Comparison of ENCODE assay signal across 8 cellular contexts in the genomic region with DNA sequence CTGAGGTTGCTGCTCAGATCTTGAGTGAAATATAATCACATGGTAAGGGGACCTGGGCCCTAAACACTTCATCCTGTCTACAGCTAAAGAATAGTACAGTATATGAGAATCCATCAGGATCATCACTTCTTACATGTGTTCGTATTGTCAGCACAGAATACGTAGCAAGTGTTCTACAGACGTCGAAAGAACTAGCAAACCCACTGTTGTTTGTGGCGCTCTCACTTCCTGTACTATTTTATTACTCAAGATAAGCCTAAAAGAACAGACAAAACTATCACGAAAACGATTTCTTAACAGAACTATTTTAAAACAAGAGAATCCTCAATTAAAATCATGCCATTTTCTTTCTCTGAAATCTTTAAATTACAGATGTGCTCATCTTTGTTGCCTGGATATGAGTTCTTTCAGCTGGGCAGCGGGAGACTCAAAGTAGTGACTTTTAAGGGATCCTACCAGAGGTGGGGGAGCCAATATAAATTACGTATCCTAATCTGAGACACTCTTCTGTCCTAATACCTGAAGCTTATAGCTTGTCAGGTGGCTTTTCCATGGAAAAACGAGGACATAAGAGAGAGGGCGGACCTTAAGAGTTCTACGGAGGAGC. TPM values are rescaled to one million over a fixed set of nuclear protein-coding genes. Genes with fewer than 3 reads are reported as not detected.
DNase-seq lines count a peak whose midpoint lies in the region; ATAC-seq, FAIRE-seq and TF ChIP-seq lines count a peak whose summit lies in the region.

No MANE protein-coding gene starts in this region.

- H3K9me3 Mint-ChIP-seq in brain = no peaks in the 10 kb centered on the region

- H3K4me3 Mint-ChIP-seq in brain = peak overlapping the region; percentile 98 to 100 (median 99)

- no peaks in the 10 kb centered on the region for H3K27me3 ChIP-seq in NT2/D1 (ENCODE audit: insufficient read depth, insufficient read length)
- H3K27me3 ChIP-seq in HepG2 (ENCODE audit: control insufficient read depth in 1 of 2, insufficient read depth in 2 of 2, low read length in 2 of 2) = no peaks in the 10 kb centered on the region; a peak in 2 of 5 replicates
- no peaks in the 10 kb centered on the region for H3K27me3 ChIP-seq in testis

- peaks cover 48% of the 10 kb centered on the region for H3K4me1 Mint-ChIP-seq in brain

- under 1% methylated on average over 12 of the region's 12 CpGs for WGBS in A549 (ENCODE audit: missing lambda C conversion rate)
- WGBS in HepG2 (ENCODE audit: low lambda C conversion rate) = under 1% methylated on average over 12 of the region's 12 CpGs
- WGBS in testis, 2 donors = 0% methylated on average over 12 of the region's 12 CpGs

- POLR2A ChIA-PET in A549 (lab: Yijun Ruan, JAX) (interaction anchor here (1.5 kb wide), 3 partner anchors 9 to 224 kb away, joined by 3 to 12 read pairs (median 4); a partner anchor contains a TSS), HepG2 (lab: Yijun Ruan, JAX) (interaction anchor here (0.6 to 2.1 kb wide), 10 partner anchors 9 to 1140 kb away, joined by 3 to 24 read pairs (median 6); a partner anchor contains a TSS)

- H3K9me3 ChIP-seq in A549 (no peaks in the 10 kb centered on the region), NT2/D1 (ENCODE audit: insufficient read depth, low read length) (no peaks in the 10 kb centered on the region), HepG2 (ENCODE audit: low read length) (no peaks in the 10 kb centered on the region), testis (no peaks in the 10 kb centered on the region)

- DNase-seq in A549 (ENCODE audit: low read depth in 1 of 2, low spot score in 1 of 2) = peak in 1 of 2 experiments; percentile 21
- DNase-seq in GF-D8 (lab: John Stamatoyannopoulos, UW) = peak; percentile 29
- DNase-seq in NT2/D1 (ENCODE audit: low read depth, low spot score) = no peak
- DNase-seq in HepG2 (ENCODE audit: low spot score) = no peak
- DNase-seq in testis = no peak
- DNase-seq in effector CD8-positive, alpha-beta T cell (lab: John Stamatoyannopoulos, UW) = no peak

- intact Hi-C loops in HepG2 (cut with micrococcal nuclease; ENCODE audit: unreplicated experiment) (loop anchor here (2.0 kb wide), 1 partner anchor 57 kb away; a partner anchor contains a TSS), testis (cut with DNase I; ENCODE audit: low total_unique reads) (loop anchor here (2.0 to 5.0 kb wide), 2 partner anchors 89 to 116 kb away; a partner anchor contains a TSS)

- ATAC-seq in A549 (no peak), HepG2 (peak; percentile 4; the same call in 1 of the 3 replicates), GM21528 (IDR thresholded peaks at IDR 0.05; ENCODE audit: low FRiP score, unreplicated experiment) (no peak)

- H3K4me1 ChIP-seq in A549 (peaks cover 28% of the 10 kb centered on the region), NT2/D1 (ENCODE audit: insufficient read depth, insufficient read length) (no peaks in the 10 kb centered on the region), HepG2 (ENCODE audit: insufficient read depth, low read length) (peaks cover 32% of the 10 kb centered on the region), testis (peaks cover 22% of the 10 kb centered on the region)

- no peak for TF ChIP-seq EP300 in A549 (IDR thresholded peaks at IDR 0.05)
- no peak for TF ChIP-seq EP300 in HepG2 (IDR thresholded peaks at IDR 0.05; ENCODE audit: low read depth in 2 of 2, low read length in 2 of 2)
- no peak for TF ChIP-seq EP300 in HepG2 (CRISPR knock-in tag; IDR thresholded peaks at IDR 0.05; ENCODE audit: borderline replicate concordance)

- H3K36me3 Mint-ChIP-seq in brain = peaks cover 17% of the 10 kb centered on the region

- H3K4me3 ChIP-seq in A549 = peak overlapping the region; percentile 87
- H3K4me3 ChIP-seq in NT2/D1 (ENCODE audit: insufficient read length, low read depth) = peak overlapping the region; percentile 96
- peak overlapping the region; percentile 88 to 94 (median 92) for H3K4me3 ChIP-seq in HepG2 (replicated peaks in 1 of 3; ENCODE audit: insufficient read depth in 1 of 3, low read depth in 2 of 3, low read length in 3 of 3)
- peak overlapping the region; percentile 81 to 87 for H3K4me3 ChIP-seq in testis

- H3K9ac ChIP-seq in NT2/D1 (ENCODE audit: insufficient read length, low read depth) (peak overlapping the region; percentile 99), HepG2 (ENCODE audit: insufficient read depth, low read depth, low read length) (peak overlapping the region; percentile 96)

- H3K4me2 ChIP-seq in A549 (peak overlapping the region; percentile 84), HepG2 (ENCODE audit: low read depth, low read length) (peak overlapping the region; percentile 89)

- TF ChIP-seq POLR2A in A549 (IDR thresholded peaks at IDR 0.05; ENCODE audit: low read length) (no peak), HepG2 (IDR thresholded peaks at IDR 0.05; ENCODE audit: insufficient read depth in 1 of 2, low read depth in 2 of 2, low read length in 2 of 2) (no peak), testis (IDR thresholded peaks at IDR 0.05) (no peak)

- TSS peak; percentile 59 for BruUV-seq in HepG2 (replicated peaks; lab: Mats Ljungman, UMichigan)

- peaks cover 22% of the 10 kb centered on the region for H3K27me3 Mint-ChIP-seq in brain

- peak overlapping the region; percentile 98 to 100 (median 99) for H3K27ac Mint-ChIP-seq in brain

- TF ChIP-seq RAD21 in A549 (conservative IDR thresholded peaks at IDR 0.05 in 1 of 2, IDR thresholded peaks at IDR 0.05 in 1 of 2) (no peak), HepG2 (CRISPR knock-in tag; IDR thresholded peaks at IDR 0.05) (no peak)

- CTCF ChIA-PET in A549 (lab: Yijun Ruan, JAX) (interaction anchor here (1.0 to 1.6 kb wide), 2 partner anchors 116 to 227 kb away, joined by 4 read pairs; no protein-coding TSS in a partner anchor), HepG2 (lab: Yijun Ruan, JAX; ENCODE audit: low intra/inter-chr PET ratio, low total read pairs) (no interaction called here)

- TF ChIP-seq CTCF in A549 (IDR thresholded peaks at IDR 0.05) = no peak
- TF ChIP-seq CTCF in brain (conservative IDR thresholded peaks at IDR 0.05) = no peak
- TF ChIP-seq CTCF in HepG2 (CRISPR knock-in tag; IDR thresholded peaks at IDR 0.05) = no peak
- no peak for TF ChIP-seq CTCF in testis (IDR thresholded peaks at IDR 0.05)

- H3K27ac ChIP-seq in A549 (peak overlapping the region; percentile 97 to 99), HepG2 (ENCODE audit: extremely low read length, insufficient read depth, low read length) (peak overlapping the region; percentile 95), testis (peak overlapping the region; percentile 95 to 97)

- H2AFZ ChIP-seq in HepG2 (ENCODE audit: low read length) = no peak overlapping the region

- H3K36me3 ChIP-seq in NT2/D1 (ENCODE audit: insufficient read depth, insufficient read length, low read length) (peaks cover 44% of the 10 kb centered on the region), HepG2 (replicated peaks in 1 of 2; ENCODE audit: control insufficient read depth in 1 of 2, insufficient read depth in 2 of 2, low read length in 2 of 2) (peaks cover 0 to 13% of the 10 kb centered on the region in 2 experiments; a peak in 3 of 5 replicates), testis (ENCODE audit: low read depth, missing control alignments) (no peaks in the 10 kb centered on the region)

- FAIRE-seq in A549 (lab: Jason Lieb, UNC) (no peak), HepG2 (lab: Jason Lieb, UNC) (no peak)

- H3K79me2 ChIP-seq in HepG2 (ENCODE audit: insufficient read depth, low read length) = peaks cover 63% of the 10 kb centered on the region

- H4K20me1 ChIP-seq in HepG2 (ENCODE audit: insufficient read depth, low read length) = peaks cover 13% of the 10 kb centered on the region

- in situ Hi-C loops in HepG2 (cut with HindIII; ENCODE audit: extremely low pct_ligation_motif_present, low pct_unique_long_range_greater_than_20kb) = loop anchor here (5.0 kb wide), 2 partner anchors 89 to 226 kb away; a partner anchor contains a TSS

RNA-seq across cellular contexts. Expression of a gene that starts 0.7 kb away (rescaled TPM):
- polyA plus RNA-seq in A549 (2011; rRNA removed) = 10.5 and 12.0 TPM in 2 replicates
- 6.5 and 7.0 TPM in 2 replicates for polyA plus RNA-seq in A549 (2012; cell fraction: cytosol; rRNA removed)
- polyA plus RNA-seq in A549 (2012; cell fraction: nucleus; rRNA removed) = 5.9 and 8.8 TPM in 2 replicates
- polyA plus RNA-seq in A549 (2017; fragmentation: RNase III; extraction: RNeasy Plus Mini Kit Qiagen cat#74134 plus additional on column Dnase treatment) = 10.2 to 10.8 TPM (median 10.3 TPM) in 3 replicates
- polyA minus RNA-seq in A549 (2011; rRNA and poly(A)+ RNA removed) = 8.4 and 10.0 TPM in 2 replicates
- polyA plus RNA-seq in brain (ENCODE audit: insufficient read depth, low read depth, low replicate concordance) = 25.8 TPM
- 8.7 and 19.9 TPM in 2 replicates for total RNA-seq in HepG2 (2016; rRNA removed; fragmentation: Illumina TruSeq; extraction: Trizol)
- total RNA-seq in HepG2 (2016; cell fraction: cytosol; rRNA removed; fragmentation: Illumina TruSeq; extraction: Trizol; ENCODE audit: low read depth) = 21.7 and 23.1 TPM in 2 replicates
- total RNA-seq in HepG2 (2016; cell fraction: insoluble cytoplasmic fraction; rRNA removed; fragmentation: Illumina TruSeq; extraction: Trizol) = 7.3 and 16.3 TPM in 2 replicates
- total RNA-seq in HepG2 (2016; cell fraction: membrane; rRNA removed; fragmentation: Illumina TruSeq; extraction: Trizol) = 9.9 and 11.4 TPM in 2 replicates
- total RNA-seq in HepG2 (2016; cell fraction: nucleus; rRNA removed; fragmentation: Illumina TruSeq; extraction: Trizol) = 21.1 and 31.3 TPM in 2 replicates
- polyA plus RNA-seq in HepG2 (2011; rRNA removed) = 8.0 and 8.6 TPM in 2 replicates
- polyA plus RNA-seq in HepG2 (2011; cell fraction: cytosol; rRNA removed) = 6.1 and 7.4 TPM in 2 replicates
- polyA plus RNA-seq in HepG2 (2011; cell fraction: nucleus; rRNA removed) = 11.6 and 12.4 TPM in 2 replicates
- polyA plus RNA-seq in HepG2 (2012) = 10.5 and 12.2 TPM in 2 replicates
- polyA plus RNA-seq in HepG2 (2016; cell fraction: cytosol; fragmentation: Illumina TruSeq; extraction: Trizol; ENCODE audit: low read depth) = 3.4 and 3.8 TPM in 2 replicates
- 7.3 and 11.1 TPM in 2 replicates for polyA plus RNA-seq in HepG2 (2016; cell fraction: insoluble cytoplasmic fraction; fragmentation: Illumina TruSeq; extraction: Trizol; ENCODE audit: low read depth)
- polyA plus RNA-seq in HepG2 (2016; cell fraction: membrane; fragmentation: Illumina TruSeq; extraction: Trizol; ENCODE audit: low read depth) = 4.9 and 6.2 TPM in 2 replicates
- 31.8 and 32.7 TPM in 2 replicates for polyA plus RNA-seq in HepG2 (2016; cell fraction: nucleus; fragmentation: Illumina TruSeq; extraction: Trizol; ENCODE audit: insufficient read depth, low read depth)
- polyA minus RNA-seq in HepG2 (2011; rRNA and poly(A)+ RNA removed; ENCODE audit: low replicate concordance) = 8.0 and 31.3 TPM in 2 replicates
- 6.1 and 9.7 TPM in 2 replicates for polyA minus RNA-seq in HepG2 (2011; cell fraction: cytosol; rRNA and poly(A)+ RNA removed)
- 28.5 and 30.1 TPM in 2 replicates for polyA minus RNA-seq in HepG2 (2011; cell fraction: nucleus; rRNA and poly(A)+ RNA removed)
- total RNA-seq in testis = 10 to 100 TPM; 59.1 to 97.2 TPM
- polyA plus RNA-seq in testis (ENCODE audit: insufficient read depth, low read depth, low replicate concordance) = 125 TPM

RNA-seq across cellular contexts. Expression of a gene that starts 1.4 kb away (rescaled TPM):
- polyA plus RNA-seq in A549 (2011; rRNA removed) (99.7 and 136 TPM in 2 replicates), A549 (2017; fragmentation: RNase III; extraction: RNeasy Plus Mini Kit Qiagen cat#74134 plus additional on column Dnase treatment) (103 to 109 TPM (median 104 TPM) in 3 replicates), brain (ENCODE audit: insufficient read depth, low read depth, low replicate concordance) (26.4 TPM), HepG2 (2011; rRNA removed) (47.9 and 67.0 TPM in 2 replicates), testis (ENCODE audit: insufficient read depth, low read depth, low replicate concordance) (120 TPM)
- polyA plus RNA-seq in A549 (2012; cell fraction: cytosol; rRNA removed) = 29.1 and 30.9 TPM in 2 replicates
- polyA plus RNA-seq in A549 (2012; cell fraction: nucleus; rRNA removed) = 12.3 and 19.4 TPM in 2 replicates
- 57.6 and 78.2 TPM in 2 replicates for polyA minus RNA-seq in A549 (2011; rRNA and poly(A)+ RNA removed)
- total RNA-seq in HepG2 (2016; rRNA removed; fragmentation: Illumina TruSeq; extraction: Trizol) (117 and 210 TPM in 2 replicates), testis (100 to 1,000 TPM; 144 to 148 TPM)
- total RNA-seq in HepG2 (2016; cell fraction: cytosol; rRNA removed; fragmentation: Illumina TruSeq; extraction: Trizol; ENCODE audit: low read depth) = 34.5 and 43.7 TPM in 2 replicates
- 110 and 227 TPM in 2 replicates for total RNA-seq in HepG2 (2016; cell fraction: insoluble cytoplasmic fraction; rRNA removed; fragmentation: Illumina TruSeq; extraction: Trizol)
- total RNA-seq in HepG2 (2016; cell fraction: membrane; rRNA removed; fragmentation: Illumina TruSeq; extraction: Trizol) = 48.4 and 55.0 TPM in 2 replicates
- total RNA-seq in HepG2 (2016; cell fraction: nucleus; rRNA removed; fragmentation: Illumina TruSeq; extraction: Trizol) = 80.0 and 85.9 TPM in 2 replicates
- 27.1 and 46.5 TPM in 2 replicates for polyA plus RNA-seq in HepG2 (2011; cell fraction: cytosol; rRNA removed)
- polyA plus RNA-seq in HepG2 (2011; cell fraction: nucleus; rRNA removed) = 25.9 and 45.1 TPM in 2 replicates
- polyA plus RNA-seq in HepG2 (2012) = 51.4 and 60.6 TPM in 2 replicates
- polyA plus RNA-seq in HepG2 (2016; cell fraction: cytosol; fragmentation: Illumina TruSeq; extraction: Trizol; ENCODE audit: low read depth) = 7.6 TPM in 2 replicates
- polyA plus RNA-seq in HepG2 (2016; cell fraction: insoluble cytoplasmic fraction; fragmentation: Illumina TruSeq; extraction: Trizol; ENCODE audit: low read depth) = 166 and 177 TPM in 2 replicates
- polyA plus RNA-seq in HepG2 (2016; cell fraction: membrane; fragmentation: Illumina TruSeq; extraction: Trizol; ENCODE audit: low read depth) = 30.4 and 32.0 TPM in 2 replicates
- 96.3 and 112 TPM in 2 replicates for polyA plus RNA-seq in HepG2 (2016; cell fraction: nucleus; fragmentation: Illumina TruSeq; extraction: Trizol; ENCODE audit: insufficient read depth, low read depth)
- 27.6 and 67.6 TPM in 2 replicates for polyA minus RNA-seq in HepG2 (2011; rRNA and poly(A)+ RNA removed; ENCODE audit: low replicate concordance)
- 128 and 129 TPM in 2 replicates for polyA minus RNA-seq in HepG2 (2011; cell fraction: cytosol; rRNA and poly(A)+ RNA removed)
- 122 and 123 TPM in 2 replicates for polyA minus RNA-seq in HepG2 (2011; cell fraction: nucleus; rRNA and poly(A)+ RNA removed)

RNA-seq across cellular contexts. Expression of a gene that starts 56.2 kb away (rescaled TPM):
- polyA plus RNA-seq in A549 (2011; rRNA removed) (27.3 and 28.3 TPM in 2 replicates), A549 (2017; fragmentation: RNase III; extraction: RNeasy Plus Mini Kit Qiagen cat#74134 plus additional on column Dnase treatment) (34.5 to 37.4 TPM (median 37.3 TPM) in 3 replicates), brain (ENCODE audit: insufficient read depth, low read depth, low replicate concordance) (25.7 TPM), HepG2 (2011; rRNA removed) (58.2 and 70.6 TPM in 2 replicates), testis (ENCODE audit: insufficient read depth, low read depth, low replicate concordance) (137 TPM)
- polyA plus RNA-seq in A549 (2012; cell fraction: cytosol; rRNA removed) = 40.0 and 41.3 TPM in 2 replicates
- 198 and 206 TPM in 2 replicates for polyA plus RNA-seq in A549 (2012; cell fraction: nucleus; rRNA removed)
- 52.7 and 57.7 TPM in 2 replicates for polyA minus RNA-seq in A549 (2011; rRNA and poly(A)+ RNA removed)
- total RNA-seq in HepG2 (2016; rRNA removed; fragmentation: Illumina TruSeq; extraction: Trizol) (38.0 and 56.4 TPM in 2 replicates), testis (100 to 1,000 TPM; 240 to 245 TPM)
- 8.9 and 12.9 TPM in 2 replicates for total RNA-seq in HepG2 (2016; cell fraction: cytosol; rRNA removed; fragmentation: Illumina TruSeq; extraction: Trizol; ENCODE audit: low read depth)
- total RNA-seq in HepG2 (2016; cell fraction: insoluble cytoplasmic fraction; rRNA removed; fragmentation: Illumina TruSeq; extraction: Trizol) = 38.3 and 56.0 TPM in 2 replicates
- total RNA-seq in HepG2 (2016; cell fraction: membrane; rRNA removed; fragmentation: Illumina TruSeq; extraction: Trizol) = 16.5 and 18.1 TPM in 2 replicates
- 73.8 and 86.8 TPM in 2 replicates for total RNA-seq in HepG2 (2016; cell fraction: nucleus; rRNA removed; fragmentation: Illumina TruSeq; extraction: Trizol)
- 29.1 and 29.4 TPM in 2 replicates for polyA plus RNA-seq in HepG2 (2011; cell fraction: cytosol; rRNA removed)
- 312 and 401 TPM in 2 replicates for polyA plus RNA-seq in HepG2 (2011; cell fraction: nucleus; rRNA removed)
- polyA plus RNA-seq in HepG2 (2012) = 49.6 and 55.9 TPM in 2 replicates
- 11.5 and 13.4 TPM in 2 replicates for polyA plus RNA-seq in HepG2 (2016; cell fraction: cytosol; fragmentation: Illumina TruSeq; extraction: Trizol; ENCODE audit: low read depth)
- polyA plus RNA-seq in HepG2 (2016; cell fraction: insoluble cytoplasmic fraction; fragmentation: Illumina TruSeq; extraction: Trizol; ENCODE audit: low read depth) = 53.0 and 64.1 TPM in 2 replicates
- 20.2 and 20.9 TPM in 2 replicates for polyA plus RNA-seq in HepG2 (2016; cell fraction: membrane; fragmentation: Illumina TruSeq; extraction: Trizol; ENCODE audit: low read depth)
- polyA plus RNA-seq in HepG2 (2016; cell fraction: nucleus; fragmentation: Illumina TruSeq; extraction: Trizol; ENCODE audit: insufficient read depth, low read depth) = 253 and 261 TPM in 2 replicates
- polyA minus RNA-seq in HepG2 (2011; rRNA and poly(A)+ RNA removed; ENCODE audit: low replicate concordance) = 73.5 and 79.2 TPM in 2 replicates
- polyA minus RNA-seq in HepG2 (2011; cell fraction: cytosol; rRNA and poly(A)+ RNA removed) = 22.2 and 39.1 TPM in 2 replicates
- polyA minus RNA-seq in HepG2 (2011; cell fraction: nucleus; rRNA and poly(A)+ RNA removed) = 92.0 and 96.2 TPM in 2 replicates
